In genomic region chr7:52799817-52800216, GRCh38 we compare ENCODE assay signal across 2 cellular contexts.
TF ChIP-seq lines count a peak whose summit lies in the region.

No MANE protein-coding gene starts in this region.

TF ChIP-seq in GM23338, 12 proteins besides CTCF, POLR2A, EP300 and RAD21:
- TF ChIP-seq NANOG (IDR thresholded peaks at IDR 0.05; ENCODE audit: borderline replicate concordance) = no peak
- TF ChIP-seq JUNB (IDR thresholded peaks at IDR 0.05; ENCODE audit: unreplicated experiment) = no peak
- TF ChIP-seq EZH2phosphoT487 (IDR thresholded peaks at IDR 0.05; ENCODE audit: unreplicated experiment) = no peak
- TF ChIP-seq ZNF462 (CRISPR knock-in tag; IDR thresholded peaks at IDR 0.05) = no peak
- no peak for TF ChIP-seq EZH2 (IDR thresholded peaks at IDR 0.05; ENCODE audit: low read depth, unreplicated experiment)
- no peak for TF ChIP-seq POLR2AphosphoS5 (IDR thresholded peaks at IDR 0.05; ENCODE audit: low read depth)
- no peak for TF ChIP-seq CREB1 (CRISPR knock-in tag; IDR thresholded peaks at IDR 0.05; ENCODE audit: low read depth)
- TF ChIP-seq ZNF114 (CRISPR knock-in tag; IDR thresholded peaks at IDR 0.05) = no peak
- no peak for TF ChIP-seq STAT1 (IDR thresholded peaks at IDR 0.05; ENCODE audit: unreplicated experiment)
- TF ChIP-seq REST (IDR thresholded peaks at IDR 0.05; ENCODE audit: unreplicated experiment) = no peak
- TF ChIP-seq ZNF331 (CRISPR knock-in tag; IDR thresholded peaks at IDR 0.05; ENCODE audit: low read depth) = no peak
- no peak for TF ChIP-seq ETS1 (IDR thresholded peaks at IDR 0.05)
TF ChIP-seq in GM23338: peak in this region for 0.

TF ChIP-seq in H1, 55 proteins besides CTCF, POLR2A, EP300 and RAD21:
- no peak for TF ChIP-seq KDM4A (IDR thresholded peaks at IDR 0.05; ENCODE audit: low read depth, low read length, severe bottlenecking)
- no peak for TF ChIP-seq MAX (IDR thresholded peaks at IDR 0.05)
TF ChIP-seq in H1: peak in this region for 0.
